ENCODE assay signal across 1 cellular context in genomic region chr6:4640139-4640538, GRCh38.
TF ChIP-seq lines count a peak whose summit lies in the region.

No MANE protein-coding gene starts in this region.

TF ChIP-seq in K562, 482 proteins besides CTCF, POLR2A, EP300 and RAD21:
- TF ChIP-seq JUN (IDR thresholded peaks at IDR 0.05; ENCODE audit: borderline replicate concordance, low read depth, low read length): 0 out of 2 replicates have a peak, but pooled peaks have one; percentile 36
- no peak for TF ChIP-seq JUN (CRISPR knock-in tag; IDR thresholded peaks at IDR 0.05; ENCODE audit: borderline replicate concordance)
- TF ChIP-seq ATF3 (IDR thresholded peaks at IDR 0.05): peak; percentile 20; the same call in 1 of the 2 replicates
- no peak for TF ChIP-seq ATF3 (CRISPR knock-in tag; conservative IDR thresholded peaks at IDR 0.05)
- TF ChIP-seq NR2F6 (CRISPR knock-in tag; IDR thresholded peaks at IDR 0.05): no peak
- TF ChIP-seq NCOA1 (IDR thresholded peaks at IDR 0.05; ENCODE audit: low read depth): no peak
- no peak for TF ChIP-seq ZNF584 (CRISPR knock-in tag; IDR thresholded peaks at IDR 0.05; ENCODE audit: low read depth)
- no peak for TF ChIP-seq ARID2 (IDR thresholded peaks at IDR 0.05)
- TF ChIP-seq ZNF57 (CRISPR knock-in tag; IDR thresholded peaks at IDR 0.05): no peak
- TF ChIP-seq ZNF644 (tag; IDR thresholded peaks at IDR 0.05; ENCODE audit: low read depth): no peak
- TF ChIP-seq BHLHE40 (IDR thresholded peaks at IDR 0.05; ENCODE audit: low read length): peak; percentile 30; the same call in 1 of the 2 replicates
